In genomic region chr14:68636597-68636996, GRCh38 we compare ENCODE assay signal across 23 cellular contexts.
DNase-seq lines count a peak whose midpoint lies in the region; ATAC-seq and TF ChIP-seq lines count a peak whose summit lies in the region.
"Had no signal": no experiment of that assay in that cellular context is flagged by ENCODE, and none has a peak within 500 bp of the region (broad histone marks: within the 10 kb centered on the region; RNA-seq: fewer than 3 reads in every experiment).

No MANE protein-coding gene starts in this region.

- H3K4me1 Mint-ChIP-seq in immature natural killer cell, result no peaks in the 10 kb centered on the region
- no peaks in the 10 kb centered on the region for H3K4me1 Mint-ChIP-seq in activated naive CD8-positive, alpha-beta T cell treated with anti-CD3 and anti-CD28 coated beads, Interleukin-2, amount 50 U/mL, for 24 hours

- TF ChIP-seq CTCF in heart left ventricle (IDR thresholded peaks at IDR 0.05) (no peak), psoas muscle (IDR thresholded peaks at IDR 0.05) (no peak)

- no peak for ATAC-seq in heart left ventricle
- no peak for ATAC-seq in left ventricle myocardium superior
- ATAC-seq in psoas muscle, result no peak
- ATAC-seq in activated naive CD8-positive, alpha-beta T cell treated with anti-CD3 and anti-CD28 coated beads, Interleukin-2, amount 50 U/mL, for 24 hours, result no peak
- ATAC-seq: activated CD4-positive, CD25-positive, alpha-beta regulatory T cell treated with anti-CD3 and anti-CD28 coated beads, Interleukin-2, amount 50 U/mL, for 24 hours; sciatic nerve had no signal

- peaks cover 2 to 14% (median 11%) of the 10 kb centered on the region in 6 donors for H3K9me3 Mint-ChIP-seq in immature natural killer cell
- peaks cover 12% of the 10 kb centered on the region for H3K9me3 Mint-ChIP-seq in activated naive CD8-positive, alpha-beta T cell treated with anti-CD3 and anti-CD28 coated beads, Interleukin-2, amount 50 U/mL, for 24 hours

- H3K9me3 ChIP-seq in heart left ventricle, result peaks cover 0 to 16% (median 4%) of the 10 kb centered on the region in 12 donors
- H3K9me3 ChIP-seq in psoas muscle, result peaks cover 13% of the 10 kb centered on the region
- H3K9me3 ChIP-seq: testis had no signal

- peaks cover 6 to 12% (median 6%) of the 10 kb centered on the region in 3 donors for H3K36me3 Mint-ChIP-seq in immature natural killer cell
- H3K36me3 Mint-ChIP-seq in activated naive CD8-positive, alpha-beta T cell treated with anti-CD3 and anti-CD28 coated beads, Interleukin-2, amount 50 U/mL, for 24 hours (ENCODE audit: low read depth), result no peaks in the 10 kb centered on the region

- no peak for TF ChIP-seq POLR2A in heart left ventricle (IDR thresholded peaks at IDR 0.05)

- H3K4me3 ChIP-seq in heart left ventricle, result no peak overlapping the region
- H3K4me3 ChIP-seq in psoas muscle, result no peak overlapping the region
- H3K4me3 ChIP-seq in urinary bladder (ENCODE audit: low read depth, low read length), result no peak overlapping the region
- H3K4me3 ChIP-seq: testis had no signal

- peaks cover 2 to 4% (median 2%) of the 10 kb centered on the region in 3 donors for H3K27me3 Mint-ChIP-seq in immature natural killer cell (ENCODE audit: low read depth in 3 of 3)
- H3K27me3 Mint-ChIP-seq in activated naive CD8-positive, alpha-beta T cell treated with anti-CD3 and anti-CD28 coated beads, Interleukin-2, amount 50 U/mL, for 24 hours, result no peaks in the 10 kb centered on the region
- H3K27me3 Mint-ChIP-seq: memory B cell had no signal

- DNase-seq in heart left ventricle, result no peak
- DNase-seq in left ventricle myocardium superior, result no peak
- DNase-seq in islet precursor cell, result peak; percentile 68
- DNase-seq in psoas muscle, result no peak
- DNase-seq in NCI-H2107 (lab: John Stamatoyannopoulos, UW), result no peak
- no peak for DNase-seq in immature natural killer cell
- DNase-seq in activated naive CD8-positive, alpha-beta T cell treated with anti-CD3 and anti-CD28 coated beads, Interleukin-2, amount 50 U/mL, for 24 hours, result no peak
- DNase-seq: activated gamma-delta T cell, amniotic stem cell, foreskin melanocyte, HCEC 1CT, KBM-7, MV-4-11, NCI-H187 treated with DMSO at 0.1 percent for 48 hours, NCI-H510A, testis had no signal

- WGBS in heart left ventricle, 4 donors, result 71 to 86% (median 83%) methylated on average over 5 of the region's 5 CpGs
- WGBS in psoas muscle, 3 donors, result 73 to 94% (median 94%) methylated on average over 4 to 5 of the region's 5 CpGs
- 36% methylated on average over 5 of the region's 5 CpGs for WGBS in urinary bladder

- H3K4me1 ChIP-seq in heart left ventricle (peaks cover 10 to 67% (median 49%) of the 10 kb centered on the region in 12 donors), psoas muscle (peaks cover 31% of the 10 kb centered on the region), urinary bladder (ENCODE audit: insufficient read depth) (peaks cover 2% of the 10 kb centered on the region)

- no peak overlapping the region for H3K27ac Mint-ChIP-seq in immature natural killer cell
- H3K27ac Mint-ChIP-seq in activated naive CD8-positive, alpha-beta T cell treated with anti-CD3 and anti-CD28 coated beads, Interleukin-2, amount 50 U/mL, for 24 hours, result no peak overlapping the region
- H3K27ac Mint-ChIP-seq: memory B cell; T-helper 2 cell treated with Interferon-gamma antibody and Interleukin-4, amounts not matched to agents 5 μg/mL and 100 μg/mL, for 36 hours had no signal

- H3K36me3 ChIP-seq in heart left ventricle (no peaks in the 10 kb centered on the region), psoas muscle (ENCODE audit: insufficient read depth in 1 of 2, low read depth in 1 of 2) (no peaks in the 10 kb centered on the region), urinary bladder (ENCODE audit: insufficient read depth) (no peaks in the 10 kb centered on the region)

- no peak overlapping the region for H3K4me3 Mint-ChIP-seq in immature natural killer cell
- no peak overlapping the region for H3K4me3 Mint-ChIP-seq in activated naive CD8-positive, alpha-beta T cell treated with anti-CD3 and anti-CD28 coated beads, Interleukin-2, amount 50 U/mL, for 24 hours
- H3K4me3 Mint-ChIP-seq: CD14-positive monocyte; memory B cell; T-helper 2 cell treated with Interferon-gamma antibody and Interleukin-4, amounts not matched to agents 5 μg/mL and 100 μg/mL, for 36 hours had no signal

- peak overlapping the region in 11 of 12 donors; percentile 12 to 79 (median 67) for H3K27ac ChIP-seq in heart left ventricle
- H3K27ac ChIP-seq in psoas muscle, result peak overlapping the region; percentile 5
- H3K27ac ChIP-seq in urinary bladder (ENCODE audit: low read depth), result peak overlapping the region; percentile 51
- H3K27ac ChIP-seq: HL-60, testis had no signal

- H3K27me3 ChIP-seq in heart left ventricle (no peaks in the 10 kb centered on the region), psoas muscle (ENCODE audit: insufficient read depth in 3 of 3, low read length in 2 of 3) (no peaks in the 10 kb centered on the region)
- H3K27me3 ChIP-seq: testis had no signal

- intact Hi-C loops in heart left ventricle (cut with DNase I) (loop anchor here in 2 of 10 donors (5.0 to 10.0 kb wide), 2 partner anchors 151 to 242 kb away; no protein-coding TSS in a partner anchor), left ventricle myocardium superior (cut with micrococcal nuclease) (no loop called here), psoas muscle (cut with DNase I) (no loop called here)

Comparison
In these comparisons a context has a peak if more than half of its experiments do, and no peak if none do; other contexts are left out.
1. H3K27ac ChIP-seq: peak in every context shown above with its lines; median percentile 67 in heart left ventricle; 51 in urinary bladder; 5 in psoas muscle.